ENCODE assay signal across 17 cellular contexts in the genomic region with DNA sequence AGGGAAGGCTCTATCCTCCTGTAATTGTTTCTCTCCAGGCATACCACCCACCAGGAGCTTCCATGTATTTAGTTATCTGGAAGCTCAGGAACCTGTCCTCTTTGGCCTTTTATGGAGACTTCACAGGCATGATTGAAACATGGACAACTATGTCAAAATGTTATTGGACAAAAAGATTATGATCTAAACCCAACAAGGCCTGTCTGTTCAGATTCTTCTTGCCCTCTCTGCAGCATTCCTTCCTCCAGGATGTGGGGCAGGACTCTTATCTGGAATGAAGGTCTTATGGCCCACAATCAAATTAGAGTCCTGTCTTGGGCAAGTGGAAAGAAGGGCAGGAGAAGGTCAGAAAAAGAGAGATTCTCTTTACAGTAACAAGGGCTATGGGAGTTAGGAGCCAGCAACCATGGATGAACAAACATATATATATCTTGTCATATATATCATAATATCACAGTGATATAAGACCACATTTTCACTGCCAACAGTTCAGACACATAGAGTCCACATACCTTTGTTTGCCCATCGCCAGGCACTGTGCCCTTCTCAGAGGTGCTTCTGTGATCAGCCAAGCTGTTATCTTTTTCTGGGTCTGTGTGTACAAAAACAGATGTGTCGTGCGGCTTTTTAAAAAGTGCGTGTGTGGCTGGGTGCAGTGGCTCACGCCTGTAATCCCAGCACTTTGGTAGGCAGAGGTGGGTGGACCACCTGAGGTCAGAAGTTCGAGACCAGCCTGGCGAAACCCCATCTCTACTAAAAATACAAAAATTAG. TPM values are rescaled to one million over a fixed set of nuclear protein-coding genes. Genes with fewer than 3 reads are reported as not detected.
DNase-seq lines count a peak whose midpoint lies in the region; ATAC-seq and TF ChIP-seq lines count a peak whose summit lies in the region.
"Had no signal": no experiment of that assay in that cellular context is flagged by ENCODE, and none has a peak within 500 bp of the region (broad histone marks: within the 10 kb centered on the region; RNA-seq: fewer than 3 reads in every experiment).

No MANE protein-coding gene starts in this region.

- no peaks in the 10 kb centered on the region for H3K27me3 ChIP-seq in left ventricle myocardium inferior (ENCODE audit: low read depth)
- no peaks in the 10 kb centered on the region for H3K27me3 ChIP-seq in heart left ventricle
- no peaks in the 10 kb centered on the region for H3K27me3 ChIP-seq in CD8-positive, alpha-beta memory T cell (ENCODE audit: insufficient read depth, low read length, poor library complexity, severe bottlenecking)
- no peaks in the 10 kb centered on the region for H3K27me3 ChIP-seq in adipocyte (replicated peaks; ENCODE audit: control insufficient read depth, insufficient read depth, low read length)

- POLR2A ChIA-PET in CD8-positive, alpha-beta memory T cell (lab: Charles Lee), result interaction anchor here (1.3 kb wide), 1 partner anchor 14 kb away, joined by 3 read pairs; no protein-coding TSS in a partner anchor

- H3K9me3 ChIP-seq in left ventricle myocardium inferior (replicated peaks) (no peaks in the 10 kb centered on the region), heart left ventricle (no peaks in the 10 kb centered on the region), adipocyte (ENCODE audit: control insufficient read depth, low read length) (no peaks in the 10 kb centered on the region)
- no peaks in the 10 kb centered on the region for H3K9me3 ChIP-seq in CD8-positive, alpha-beta memory T cell (ENCODE audit: low read length)

- DNase-seq in left ventricle myocardium inferior (no peak), heart left ventricle (no peak), adipocyte (ENCODE audit: low read depth) (peak; percentile 12), SW480 (ENCODE audit: low spot score) (no peak), NCI-H1436 (lab: John Stamatoyannopoulos, UW) (no peak), hypothalamus (lab: John Stamatoyannopoulos, UW) (no peak)
- no peak for DNase-seq in CD8-positive, alpha-beta memory T cell
- DNase-seq in stimulated activated effector memory CD8-positive, alpha-beta T cell treated with anti-CD3 and anti-CD28 coated beads, Interleukin-12 subunit alpha, Interleukin-12 subunit beta, amount 100 ng/mL, for 72 hours (ENCODE audit: low spot score in 2 of 2), result no peak
- DNase-seq: Calu3; H7; MV-4-11; NCI-H1417; NCI-H1930; NCI-H2171; NCI-H446 treated with DMSO at 0.1 percent for 48 hours; NK-92 treated with Interleukin-12 subunit alpha and Interleukin-12 subunit beta, amount 100 ng/mL, for 24 hours had no signal

- H3K36me3 ChIP-seq in left ventricle myocardium inferior (peaks cover 30% of the 10 kb centered on the region), heart left ventricle (peaks cover 0 to 36% (median 22%) of the 10 kb centered on the region in 9 donors), adipocyte (ENCODE audit: control insufficient read depth, insufficient read depth, low read length, severe bottlenecking) (peaks cover 17% of the 10 kb centered on the region)
- peaks cover 3% of the 10 kb centered on the region for H3K36me3 ChIP-seq in CD8-positive, alpha-beta memory T cell (ENCODE audit: insufficient read depth, low read length)

- H3K4me3 ChIP-seq in left ventricle myocardium inferior (no peak overlapping the region), heart left ventricle (no peak overlapping the region), adipocyte (ENCODE audit: low read length) (no peak overlapping the region)
- no peak overlapping the region for H3K4me3 ChIP-seq in CD8-positive, alpha-beta memory T cell (ENCODE audit: low read length)

- H3K9me3 Mint-ChIP-seq in CD8-positive, alpha-beta memory T cell, result no peaks in the 10 kb centered on the region
- H3K9me3 Mint-ChIP-seq in stimulated activated effector memory CD8-positive, alpha-beta T cell treated with anti-CD3 and anti-CD28 coated beads, Interleukin-12 subunit alpha, Interleukin-12 subunit beta, amount 100 ng/mL, for 72 hours, result no peaks in the 10 kb centered on the region
- H3K9me3 Mint-ChIP-seq: CD14-positive monocyte had no signal

- peaks cover 39 to 68% (median 40%) of the 10 kb centered on the region in 3 donors for H3K4me1 Mint-ChIP-seq in CD8-positive, alpha-beta memory T cell
- peaks cover 44% of the 10 kb centered on the region for H3K4me1 Mint-ChIP-seq in stimulated activated effector memory CD8-positive, alpha-beta T cell treated with anti-CD3 and anti-CD28 coated beads, Interleukin-12 subunit alpha, Interleukin-12 subunit beta, amount 100 ng/mL, for 72 hours

- H3K4me3 Mint-ChIP-seq in CD8-positive, alpha-beta memory T cell, result no peak overlapping the region
- H3K4me3 Mint-ChIP-seq in stimulated activated effector memory CD8-positive, alpha-beta T cell treated with anti-CD3 and anti-CD28 coated beads, Interleukin-12 subunit alpha, Interleukin-12 subunit beta, amount 100 ng/mL, for 72 hours, result no peak overlapping the region
- H3K4me3 Mint-ChIP-seq: CD14-positive monocyte had no signal

- H3K27me3 Mint-ChIP-seq in CD8-positive, alpha-beta memory T cell, result no peaks in the 10 kb centered on the region

- peak overlapping the region in 5 of 8 donors; percentile 37 to 85 (median 66) for H3K27ac Mint-ChIP-seq in CD8-positive, alpha-beta memory T cell
- peak overlapping the region; percentile 61 for H3K27ac Mint-ChIP-seq in stimulated activated effector memory CD8-positive, alpha-beta T cell treated with anti-CD3 and anti-CD28 coated beads, Interleukin-12 subunit alpha, Interleukin-12 subunit beta, amount 100 ng/mL, for 72 hours

- H3K27ac ChIP-seq in left ventricle myocardium inferior (replicated peaks) (peak overlapping the region; percentile 28), heart left ventricle (peak overlapping the region in 1 of 12 donors; percentile 9)
- H3K27ac ChIP-seq in CD8-positive, alpha-beta memory T cell (ENCODE audit: low read depth, low read length), result no peak overlapping the region

- peaks cover 0 to 45% (median 5%) of the 10 kb centered on the region in 3 donors for H3K36me3 Mint-ChIP-seq in CD8-positive, alpha-beta memory T cell
- H3K36me3 Mint-ChIP-seq in stimulated activated effector memory CD8-positive, alpha-beta T cell treated with anti-CD3 and anti-CD28 coated beads, Interleukin-12 subunit alpha, Interleukin-12 subunit beta, amount 100 ng/mL, for 72 hours, result peaks cover 47% of the 10 kb centered on the region

- no peak overlapping the region for H3K9ac ChIP-seq in adipocyte (ENCODE audit: low read length)

- intact Hi-C loops in left ventricle myocardium inferior (cut with micrococcal nuclease) (no loop called here), heart left ventricle (cut with DNase I) (no loop called here)

- CTCF ChIA-PET in CD8-positive, alpha-beta memory T cell (lab: Charles Lee), result interaction anchor here (20.8 kb wide), 1 partner anchor 16 kb away, joined by 222 read pairs; no protein-coding TSS in a partner anchor

- peaks cover 70% of the 10 kb centered on the region for H3K4me1 ChIP-seq in left ventricle myocardium inferior
- peaks cover 0 to 58% (median 33%) of the 10 kb centered on the region in 12 donors for H3K4me1 ChIP-seq in heart left ventricle
- H3K4me1 ChIP-seq in CD8-positive, alpha-beta memory T cell (ENCODE audit: insufficient read depth, low read length), result peaks cover 57% of the 10 kb centered on the region
- H3K4me1 ChIP-seq in adipocyte (ENCODE audit: control insufficient read depth, insufficient read depth, low read length), result peaks cover 14% of the 10 kb centered on the region

- TF ChIP-seq POLR2A in heart left ventricle (IDR thresholded peaks at IDR 0.05), result no peak

- 66 to 72% (median 70%) methylated on average over 7 of the region's 7 CpGs for WGBS in heart left ventricle, 4 donors

- no peak for ATAC-seq in heart left ventricle
- ATAC-seq in stimulated activated effector memory CD8-positive, alpha-beta T cell treated with anti-CD3 and anti-CD28 coated beads, Interleukin-12 subunit alpha, Interleukin-12 subunit beta, amount 100 ng/mL, for 72 hours, result no peak

- TF ChIP-seq CTCF in left ventricle myocardium inferior (IDR thresholded peaks at IDR 0.05; ENCODE audit: borderline replicate concordance) (no peak), heart left ventricle (IDR thresholded peaks at IDR 0.05) (no peak)

RNA-seq across cellular contexts. Expression of a gene that starts 42.5 kb away (rescaled TPM):
- total RNA-seq in left ventricle myocardium inferior (3.2 TPM), heart left ventricle (10 to 100 TPM in 1 of 9 donors, 1 to 10 TPM in 8; 1.5 to 12.6 (median 2.6) TPM)
- polyA plus RNA-seq in heart left ventricle, result 1 to 10 TPM; 2.7 to 3.5 TPM
- under 1 TPM; 0.31 to 0.48 TPM for total RNA-seq in CD8-positive, alpha-beta memory T cell
- polyA plus RNA-seq in CD8-positive, alpha-beta memory T cell, result not detected
- polyA plus RNA-seq: CD14-positive monocyte had no signal
